In the genomic region with DNA sequence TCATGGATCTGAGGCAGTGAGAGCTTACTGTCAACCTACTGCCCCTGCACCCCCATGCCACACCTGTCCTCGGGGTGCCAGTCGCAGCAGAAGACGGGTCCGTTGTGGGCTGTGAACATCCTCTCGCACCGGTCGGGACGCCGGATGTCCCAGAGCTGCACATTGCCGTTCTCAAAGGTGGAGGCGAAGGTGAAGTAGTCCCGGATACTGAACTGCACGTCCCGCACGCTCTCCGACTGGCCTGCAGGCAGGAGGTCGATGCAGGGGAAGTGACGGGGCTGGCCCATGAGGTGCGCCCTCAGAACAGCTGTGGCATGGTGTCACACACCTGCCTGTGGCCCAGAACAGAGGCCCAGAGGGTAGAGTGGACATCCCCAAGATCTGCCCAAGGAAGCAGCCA, we compare ENCODE assay signal across 1 cellular context.
TF ChIP-seq lines count a peak whose summit lies in the region.

No MANE protein-coding gene starts in this region.

TF ChIP-seq in HepG2, 621 proteins besides CTCF, POLR2A, EP300 and RAD21:
- TF ChIP-seq FOSL1 (CRISPR knock-in tag; IDR thresholded peaks at IDR 0.05; ENCODE audit: borderline replicate concordance) (no peak), AGO2 (optimal IDR thresholded peaks at IDR 0.05; ENCODE audit: low read depth, low read length) (peak; percentile 44), ZIK1 (CRISPR knock-in tag; IDR thresholded peaks at IDR 0.05; ENCODE audit: borderline replicate concordance, low read depth) (no peak), ARNT (IDR thresholded peaks at IDR 0.05) (no peak), AGO1 (IDR thresholded peaks at IDR 0.05; ENCODE audit: low read depth, low read length, poor library complexity, severe bottlenecking) (peak; percentile 60)
